8 cellular contexts compared by ENCODE assay signal in genomic region chr6:99613398-99613704, GRCh38. TPM values are rescaled to one million over a fixed set of nuclear protein-coding genes. Genes with fewer than 3 reads are reported as not detected.
DNase-seq lines count a peak whose midpoint lies in the region; ATAC-seq and TF ChIP-seq lines count a peak whose summit lies in the region.

No MANE protein-coding gene starts in this region.

- H3K9me3 ChIP-seq in heart left ventricle (no peaks in the 10 kb centered on the region), gastrocnemius medialis (no peaks in the 10 kb centered on the region)

- H3K27me3 Mint-ChIP-seq in activated CD4-positive, alpha-beta memory T cell treated with anti-CD3 and anti-CD28 coated beads, Interleukin-2, amount 10 ng/mL, durations not matched to agents 7 days and 5 days: peaks cover 77% of the 10 kb centered on the region

- no peaks in the 10 kb centered on the region for H3K36me3 Mint-ChIP-seq in activated CD4-positive, alpha-beta memory T cell treated with anti-CD3 and anti-CD28 coated beads, Interleukin-2, amount 10 ng/mL, durations not matched to agents 7 days and 5 days (ENCODE audit: low read depth)

- H3K27me3 ChIP-seq in GM06990 (replicated peaks; ENCODE audit: control insufficient read depth, insufficient read depth, low read length) (no peaks in the 10 kb centered on the region), heart left ventricle (peaks cover 74 to 100% (median 99%) of the 10 kb centered on the region in 9 donors), gastrocnemius medialis (peaks cover 97 to 99% (median 98%) of the 10 kb centered on the region in 3 donors)

- H3K4me3 ChIP-seq in GM06990 (replicated peaks; ENCODE audit: low read depth, low read length) (peak overlapping the region; percentile 8; the same call in 1 of the 2 replicates), heart left ventricle (peak overlapping the region; percentile 22 to 57 (median 46)), gastrocnemius medialis (peak overlapping the region; percentile 41 to 59 (median 48))

- intact Hi-C loops in heart left ventricle (cut with DNase I): loop anchor here in 1 of 10 donors (10.0 kb wide), 1 partner anchor 149 kb away; no protein-coding TSS in a partner anchor
- intact Hi-C loops in gastrocnemius medialis (cut with DNase I; ENCODE audit: low total_unique reads): no loop called here

- H3K4me1 ChIP-seq in heart left ventricle: peaks cover 8 to 23% (median 15%) of the 10 kb centered on the region in 12 donors
- H3K4me1 ChIP-seq in gastrocnemius medialis: peaks cover 5 to 10% of the 10 kb centered on the region in 2 donors

- CTCF ChIA-PET in activated CD4-positive, alpha-beta memory T cell treated with anti-CD3 and anti-CD28 coated beads, Interleukin-2, amount 10 ng/mL, durations not matched to agents 7 days and 5 days (lab: Charles Lee): interaction anchor here (0.6 to 2.1 kb wide), 2 partner anchors 9 to 25 kb away, joined by 4 to 6 read pairs; no protein-coding TSS in a partner anchor

- WGBS in heart left ventricle, 4 donors: 0 to 20% (median 1%) methylated on average over 1 to 38 of the region's 38 CpGs

- POLR2A ChIA-PET in activated CD4-positive, alpha-beta memory T cell treated with anti-CD3 and anti-CD28 coated beads, Interleukin-2, amount 10 ng/mL, durations not matched to agents 7 days and 5 days (lab: Charles Lee): interaction anchor here (1.5 kb wide), 1 partner anchor 10 kb away, joined by 3 read pairs; no protein-coding TSS in a partner anchor

- peak; percentile 52 for ATAC-seq in GM21360 (IDR thresholded peaks at IDR 0.05; ENCODE audit: unreplicated experiment)
- peak; percentile 28 for ATAC-seq in HG03558 (IDR thresholded peaks at IDR 0.05; ENCODE audit: extremely low read depth, unreplicated experiment)
- peak in 3 of 4 donors; percentile 48 to 89 (median 75) for ATAC-seq in heart left ventricle
- ATAC-seq in gastrocnemius medialis: peak in 1 of 2 donors; percentile 36

- H3K4me1 Mint-ChIP-seq in activated CD4-positive, alpha-beta memory T cell treated with anti-CD3 and anti-CD28 coated beads, Interleukin-2, amount 10 ng/mL, durations not matched to agents 7 days and 5 days: peaks cover 40% of the 10 kb centered on the region

- no peak for TF ChIP-seq POLR2A in heart left ventricle (IDR thresholded peaks at IDR 0.05)
- no peak for TF ChIP-seq POLR2A in gastrocnemius medialis (IDR thresholded peaks at IDR 0.05)

- peak overlapping the region; percentile 27 for H3K4me3 Mint-ChIP-seq in activated CD4-positive, alpha-beta memory T cell treated with anti-CD3 and anti-CD28 coated beads, Interleukin-2, amount 10 ng/mL, durations not matched to agents 7 days and 5 days

- peak; percentile 76 for DNase-seq in GM06990 (ENCODE audit: extremely low read depth, insufficient read length)
- peak; percentile 47 for DNase-seq in activated CD4-positive, alpha-beta memory T cell treated with anti-CD3 and anti-CD28 coated beads, Interleukin-2, amount 10 ng/mL, durations not matched to agents 7 days and 5 days
- peak in 2 of 5 donors; percentile 37 to 66 for DNase-seq in heart left ventricle
- DNase-seq in gastrocnemius medialis: no peak
- no peak for DNase-seq in NOMO-1 (lab: John Stamatoyannopoulos, UW; ENCODE audit: unreplicated experiment in 2 of 2)
- no peak for DNase-seq in G401 (ENCODE audit: low spot score)

- no peak overlapping the region for H3K27ac ChIP-seq in heart left ventricle
- no peak overlapping the region for H3K27ac ChIP-seq in gastrocnemius medialis

- H3K36me3 ChIP-seq in GM06990 (ENCODE audit: control insufficient read depth, insufficient read depth, low read length): no peaks in the 10 kb centered on the region
- H3K36me3 ChIP-seq in heart left ventricle: no peaks in the 10 kb centered on the region
- H3K36me3 ChIP-seq in gastrocnemius medialis: no peaks in the 10 kb centered on the region

- TF ChIP-seq CTCF in GM06990 (IDR thresholded peaks at IDR 0.05; ENCODE audit: insufficient read depth, low read length, poor library complexity, severe bottlenecking) (peak; percentile 38), heart left ventricle (IDR thresholded peaks at IDR 0.05) (peak; percentile 11 to 59 (median 34)), gastrocnemius medialis (IDR thresholded peaks at IDR 0.05 in 4 of 5, conservative IDR thresholded peaks at IDR 0.05 in 1 of 5) (peak in 4 of 5 experiments; percentile 12 to 40 (median 35))

- H3K9me3 Mint-ChIP-seq in activated CD4-positive, alpha-beta memory T cell treated with anti-CD3 and anti-CD28 coated beads, Interleukin-2, amount 10 ng/mL, durations not matched to agents 7 days and 5 days: peaks cover 2% of the 10 kb centered on the region

- H3K27ac Mint-ChIP-seq in activated CD4-positive, alpha-beta memory T cell treated with anti-CD3 and anti-CD28 coated beads, Interleukin-2, amount 10 ng/mL, durations not matched to agents 7 days and 5 days: no peak overlapping the region

- in situ Hi-C loops in gastrocnemius medialis (cut with MboI; ENCODE audit: low sequenced_read_pairs in 4 of 4) (no loop called here), G401 (cut with HindIII; ENCODE audit: low sequenced_read_pairs) (no loop called here)

RNA-seq across cellular contexts. Expression of gene PRDM13, which starts 6.7 kb away (rescaled TPM):
- total RNA-seq in activated CD4-positive, alpha-beta memory T cell treated with anti-CD3 and anti-CD28 coated beads, Interleukin-2, amount 10 ng/mL, durations not matched to agents 7 days and 5 days: not detected
- not detected for total RNA-seq in heart left ventricle
- polyA plus RNA-seq in heart left ventricle: not detected
- not detected for total RNA-seq in gastrocnemius medialis
- 0.06 and 0.34 TPM in 2 replicates for total RNA-seq in G401 (2014; rRNA removed; shearing (Covaris generic))

RNA-seq across cellular contexts. Expression of gene CCNC, which starts 44.9 kb away (rescaled TPM):
- 10 to 100 TPM; 41.5 to 45.4 TPM for total RNA-seq in activated CD4-positive, alpha-beta memory T cell treated with anti-CD3 and anti-CD28 coated beads, Interleukin-2, amount 10 ng/mL, durations not matched to agents 7 days and 5 days
- total RNA-seq in heart left ventricle: 10 to 100 TPM; 13.8 to 24.2 (median 17.9) TPM
- polyA plus RNA-seq in heart left ventricle: 10 to 100 TPM; 12.3 to 19.0 TPM
- 10 to 100 TPM; 18.1 to 45.4 (median 25.8) TPM for total RNA-seq in gastrocnemius medialis
- 130 and 168 TPM in 2 replicates for total RNA-seq in G401 (2014; rRNA removed; shearing (Covaris generic))

Comparison
In these comparisons a context has a peak if more than half of its experiments do, and no peak if none do; other contexts are left out.
1. DNase-seq: peak in GM06990 (single experiment) and activated CD4-positive, alpha-beta memory T cell treated with anti-CD3 and anti-CD28 coated beads, Interleukin-2, amount 10 ng/mL, durations not matched to agents 7 days and 5 days (single experiment); none in gastrocnemius medialis (0 of 2), NOMO-1 (0 of 2) and G401 (single experiment).
2. Peak in every context shown above with its lines, with median percentiles within 50 percentile points of each other: H3K4me3 ChIP-seq and CTCF ChIP-seq.